In the genomic region with DNA sequence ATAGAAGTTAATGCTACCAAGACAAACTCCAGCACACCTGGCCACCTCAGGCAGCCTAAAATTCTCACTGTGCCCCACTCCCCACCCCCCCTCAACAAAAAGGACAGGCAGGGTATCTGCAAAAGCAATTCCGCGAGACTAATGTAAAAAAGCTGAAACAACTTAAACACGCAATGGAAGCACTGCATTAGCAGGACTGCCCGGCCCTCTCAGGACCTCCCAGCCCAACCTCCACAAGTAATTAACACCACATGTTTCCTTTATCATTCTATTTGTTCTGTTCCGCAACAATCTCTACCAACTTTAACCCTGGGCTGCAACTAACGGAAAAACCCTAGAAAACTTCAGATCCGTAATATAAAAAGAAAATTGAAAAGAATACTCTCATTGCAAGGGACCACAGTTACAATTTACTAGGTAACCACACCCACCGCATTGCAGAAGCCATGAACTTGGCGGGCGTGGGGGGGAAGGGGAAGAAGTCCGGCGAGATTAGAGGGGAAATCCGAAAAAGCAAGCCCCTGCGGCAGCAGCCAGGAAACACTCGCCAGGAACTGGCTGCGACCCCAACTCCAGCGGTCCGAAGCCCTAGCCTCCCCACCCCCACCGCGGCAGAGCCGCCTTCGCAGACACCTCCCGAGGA, we compare ENCODE assay signal across 9 cellular contexts. TPM values are rescaled to one million over a fixed set of nuclear protein-coding genes. Genes with fewer than 3 reads are reported as not detected.
DNase-seq lines count a peak whose midpoint lies in the region; ATAC-seq lines count a peak whose summit lies in the region.
"Had no signal": no experiment of that assay in that cellular context is flagged by ENCODE, and none has a peak within 500 bp of the region (broad histone marks: within the 10 kb centered on the region; RNA-seq: fewer than 3 reads in every experiment).

No MANE protein-coding gene starts in this region.

- H3K36me3 ChIP-seq in iPS-20b (ENCODE audit: insufficient read depth, low read depth, low read length) = no peaks in the 10 kb centered on the region
- H3K36me3 ChIP-seq: BLaER1 had no signal

- H3K27me3 ChIP-seq in iPS-20b (ENCODE audit: insufficient read depth, low read length) = peaks cover 29% of the 10 kb centered on the region
- H3K27me3 ChIP-seq: BLaER1 had no signal

- peak overlapping the region; percentile 40 for H3K4me3 Mint-ChIP-seq in activated naive CD8-positive, alpha-beta T cell treated with anti-CD3 and anti-CD28 coated beads, Interleukin-2, amount 10 ng/mL, durations not matched to agents 7 days and 5 days

- no peak overlapping the region for H3K27ac Mint-ChIP-seq in activated naive CD8-positive, alpha-beta T cell treated with anti-CD3 and anti-CD28 coated beads, Interleukin-2, amount 10 ng/mL, durations not matched to agents 7 days and 5 days

- H3K4me1 Mint-ChIP-seq in activated naive CD8-positive, alpha-beta T cell treated with anti-CD3 and anti-CD28 coated beads, Interleukin-2, amount 10 ng/mL, durations not matched to agents 7 days and 5 days = no peaks in the 10 kb centered on the region

- ATAC-seq in activated naive CD8-positive, alpha-beta T cell treated with anti-CD3 and anti-CD28 coated beads, Interleukin-2, amount 10 ng/mL, durations not matched to agents 7 days and 5 days (ENCODE audit: low read depth) = no peak
- ATAC-seq in GM18907 (IDR thresholded peaks at IDR 0.05; ENCODE audit: unreplicated experiment) (no peak), HG03039 (IDR thresholded peaks at IDR 0.05; ENCODE audit: unreplicated experiment) (no peak)

- no peak overlapping the region for H3K27ac ChIP-seq in iPS-20b (ENCODE audit: low read length)
- peak overlapping the region; percentile 56 for H3K27ac ChIP-seq in temporal lobe (ENCODE audit: low read depth, low read length)
- H3K27ac ChIP-seq: BLaER1 had no signal

- peak overlapping the region; percentile 82 for H3K4me3 ChIP-seq in iPS-20b (ENCODE audit: low read length)
- H3K4me3 ChIP-seq: BLaER1 had no signal

- POLR2A ChIA-PET in activated naive CD8-positive, alpha-beta T cell treated with anti-CD3 and anti-CD28 coated beads, Interleukin-2, amount 10 ng/mL, durations not matched to agents 7 days and 5 days (lab: Charles Lee) = no interaction called here

- H3K9me3 Mint-ChIP-seq in activated naive CD8-positive, alpha-beta T cell treated with anti-CD3 and anti-CD28 coated beads, Interleukin-2, amount 10 ng/mL, durations not matched to agents 7 days and 5 days = no peaks in the 10 kb centered on the region

- H3K9ac ChIP-seq in iPS-20b (ENCODE audit: low read depth, low read length) = peak overlapping the region; percentile 59; the same call in 1 of the 2 replicates
- H3K9ac ChIP-seq: BLaER1 had no signal

- H3K4me1 ChIP-seq in iPS-20b (ENCODE audit: insufficient read depth, low read length) = peaks cover 20% of the 10 kb centered on the region; the same call in 1 of the 2 replicates
- H3K4me1 ChIP-seq: BLaER1 had no signal

- no peaks in the 10 kb centered on the region for H3K9me3 ChIP-seq in iPS-20b (ENCODE audit: insufficient read depth, low read depth, low read length)

- peak; percentile 21 for DNase-seq in NCI-H345 treated with DMSO at 0.1 percent for 48 hours (lab: John Stamatoyannopoulos, UW; ENCODE audit: unreplicated experiment)
- no peak for DNase-seq in NCI-H345 (lab: John Stamatoyannopoulos, UW)
- no peak for DNase-seq in activated naive CD8-positive, alpha-beta T cell treated with anti-CD3 and anti-CD28 coated beads, Interleukin-2, amount 10 ng/mL, durations not matched to agents 7 days and 5 days
- DNase-seq in NCI-H2029 (lab: John Stamatoyannopoulos, UW) = no peak

- no peaks in the 10 kb centered on the region for H3K36me3 Mint-ChIP-seq in activated naive CD8-positive, alpha-beta T cell treated with anti-CD3 and anti-CD28 coated beads, Interleukin-2, amount 10 ng/mL, durations not matched to agents 7 days and 5 days

- peaks cover 59% of the 10 kb centered on the region for H3K27me3 Mint-ChIP-seq in activated naive CD8-positive, alpha-beta T cell treated with anti-CD3 and anti-CD28 coated beads, Interleukin-2, amount 10 ng/mL, durations not matched to agents 7 days and 5 days

RNA-seq across cellular contexts. Expression of a gene that starts 1.3 kb away (rescaled TPM):
- total RNA-seq in activated naive CD8-positive, alpha-beta T cell treated with anti-CD3 and anti-CD28 coated beads, Interleukin-2, amount 10 ng/mL, durations not matched to agents 7 days and 5 days = 1 to 10 TPM; 1.9 to 3.4 TPM
- total RNA-seq in temporal lobe = 39.3 TPM
